ENCODE assay signal across 8 cellular contexts in genomic region chr12:11498574-11498973, GRCh38.
DNase-seq lines count a peak whose midpoint lies in the region; ATAC-seq and TF ChIP-seq lines count a peak whose summit lies in the region.
"Not testable (repeated sequence)": the region's sequence is repeated elsewhere in the genome, so short reads cannot be mapped to it uniquely, and the experiment has no call there.

No MANE protein-coding gene starts in this region.

- not testable (repeated sequence) for H3K36me3 ChIP-seq in GM06990 (ENCODE audit: control insufficient read depth, insufficient read depth, low read length); PC-9 (ENCODE audit: low read depth)

- not testable (repeated sequence) for H3K4me2 ChIP-seq in PC-9

- not testable (repeated sequence) for BruUV-seq in PC-9 (replicated peaks; lab: Mats Ljungman, UMichigan)

- H3K9me2 ChIP-seq in PC-9 (ENCODE audit: insufficient read depth) = not testable (repeated sequence)

- in situ Hi-C loops in ACHN (cut with HindIII; ENCODE audit: low pct_ligation_motif_present, low pct_unique_long_range_greater_than_20kb, low sequenced_read_pairs) = loop anchor here (25.0 kb wide), 2 partner anchors 261 to 711 kb away; no protein-coding TSS in a partner anchor
- in situ Hi-C loops in KBM-7 (cut with MboI; ENCODE audit: low pct_unique_long_range_greater_than_20kb, low sequenced_read_pairs) = loop anchor here (25.0 kb wide), 1 partner anchor 261 kb away; no protein-coding TSS in a partner anchor

- intact Hi-C loops in PC-9 (cut with micrococcal nuclease; ENCODE audit: unreplicated experiment) = loop anchor here (2.0 kb wide), 2 partner anchors 534 to 1206 kb away; no protein-coding TSS in a partner anchor
- intact Hi-C loops in activated CD4-positive, alpha-beta memory T cell treated with anti-CD3 and anti-CD28 coated beads for 36 hours (cut with micrococcal nuclease) = not testable (repeated sequence)

- TF ChIP-seq CTCF in GM06990 (IDR thresholded peaks at IDR 0.05; ENCODE audit: insufficient read depth, low read length, poor library complexity, severe bottlenecking) (peak; percentile 64), PC-9 (conservative IDR thresholded peaks at IDR 0.05) (peak; percentile 49), fibroblast of mammary gland (conservative IDR thresholded peaks at IDR 0.05; ENCODE audit: control insufficient read depth, insufficient read depth, low read depth, low read length) (peak; percentile 16), retinal pigment epithelial cell (conservative IDR thresholded peaks at IDR 0.05; ENCODE audit: low read depth, low read length) (peak; percentile 30)

- H3K4me3 ChIP-seq in GM06990 (replicated peaks; ENCODE audit: low read depth, low read length); PC-9; fibroblast of mammary gland (ENCODE audit: control insufficient read depth, low read depth, low read length); retinal pigment epithelial cell (ENCODE audit: low read length): not testable (repeated sequence)

- not testable (repeated sequence) for H3K4me3 Mint-ChIP-seq in activated CD4-positive, alpha-beta memory T cell treated with anti-CD3 and anti-CD28 coated beads for 36 hours

- not testable (repeated sequence) for H3K27me3 ChIP-seq in GM06990 (replicated peaks; ENCODE audit: control insufficient read depth, insufficient read depth, low read length); PC-9 (ENCODE audit: insufficient read depth, low read depth)

- DNase-seq in ACHN = peak; percentile 19
- DNase-seq in GM06990 (ENCODE audit: extremely low read depth, insufficient read length); fibroblast of mammary gland (ENCODE audit: low read depth); retinal pigment epithelial cell (ENCODE audit: low read depth): not testable (repeated sequence)
- peak; percentile 54 for DNase-seq in KBM-7
- peak in 1 of 2 experiments; percentile 33 for DNase-seq in PC-9
- DNase-seq in activated CD4-positive, alpha-beta memory T cell treated with anti-CD3 and anti-CD28 coated beads for 36 hours = peak; percentile 35

- not testable (repeated sequence) for H3K4me1 Mint-ChIP-seq in activated CD4-positive, alpha-beta memory T cell treated with anti-CD3 and anti-CD28 coated beads for 36 hours (ENCODE audit: low read depth)

- POLR2A ChIA-PET in PC-9 (lab: Charles Lee; ENCODE audit: unreplicated experiment); activated CD4-positive, alpha-beta memory T cell treated with anti-CD3 and anti-CD28 coated beads for 36 hours (lab: Charles Lee): not testable (repeated sequence)

- H4K20me1 ChIP-seq in PC-9 (ENCODE audit: insufficient read depth) = not testable (repeated sequence)

- H3K9me3 Mint-ChIP-seq in activated CD4-positive, alpha-beta memory T cell treated with anti-CD3 and anti-CD28 coated beads for 36 hours = not testable (repeated sequence)

- H3K27ac ChIP-seq in PC-9 = not testable (repeated sequence)

- not testable (repeated sequence) for H3K4me1 ChIP-seq in PC-9 (replicated peaks; ENCODE audit: insufficient read depth)

- peaks cover 40% of the 10 kb centered on the region for H3K27me3 Mint-ChIP-seq in activated CD4-positive, alpha-beta memory T cell treated with anti-CD3 and anti-CD28 coated beads for 36 hours

- H3F3A ChIP-seq in PC-9 (ENCODE audit: insufficient read depth, low read depth) = not testable (repeated sequence)

- not testable (repeated sequence) for H3K27ac Mint-ChIP-seq in activated CD4-positive, alpha-beta memory T cell treated with anti-CD3 and anti-CD28 coated beads for 36 hours

- peak; percentile 51 for ATAC-seq in GM19372 (IDR thresholded peaks at IDR 0.05; ENCODE audit: low read depth, unreplicated experiment)

- not testable (repeated sequence) for H3K79me2 ChIP-seq in PC-9 (ENCODE audit: low read depth)

- CTCF ChIA-PET in PC-9 (lab: Charles Lee) = not testable (repeated sequence)
- CTCF ChIA-PET in activated CD4-positive, alpha-beta memory T cell treated with anti-CD3 and anti-CD28 coated beads for 36 hours (lab: Charles Lee) = interaction anchor here (0.6 kb wide), 1 partner anchor 270 kb away, joined by 3 read pairs; no protein-coding TSS in a partner anchor

- H3K36me3 Mint-ChIP-seq in activated CD4-positive, alpha-beta memory T cell treated with anti-CD3 and anti-CD28 coated beads for 36 hours = not testable (repeated sequence)

- not testable (repeated sequence) for H2AFZ ChIP-seq in PC-9

- H3K9me3 ChIP-seq in PC-9 (ENCODE audit: insufficient read depth, low read depth) = not testable (repeated sequence)
